1 cellular context compared by ENCODE assay signal in genomic region chr14:25056688-25057078, GRCh38.
TF ChIP-seq lines count a peak whose summit lies in the region.

No MANE protein-coding gene starts in this region.

TF ChIP-seq in WTC11, 78 proteins besides CTCF, POLR2A, EP300 and RAD21 (continued from another document):
- TF ChIP-seq TCF7 (CRISPR knock-in tag; IDR thresholded peaks at IDR 0.05; ENCODE audit: low read depth), result no peak
- no peak for TF ChIP-seq ZNF263 (CRISPR knock-in tag; IDR thresholded peaks at IDR 0.05; ENCODE audit: low read depth)
- TF ChIP-seq ZNF317 (CRISPR knock-in tag; IDR thresholded peaks at IDR 0.05; ENCODE audit: borderline replicate concordance, low read depth), result no peak
- no peak for TF ChIP-seq NFYB (CRISPR knock-in tag; conservative IDR thresholded peaks at IDR 0.05; ENCODE audit: low read depth)
- no peak for TF ChIP-seq ZNF138 (CRISPR knock-in tag; conservative IDR thresholded peaks at IDR 0.05)
- TF ChIP-seq EMX1 (CRISPR knock-in tag; IDR thresholded peaks at IDR 0.05), result no peak
